19 cellular contexts compared by ENCODE assay signal in genomic region chr16:65772134-65772732, GRCh38.
DNase-seq lines count a peak whose midpoint lies in the region; ATAC-seq, FAIRE-seq and TF ChIP-seq lines count a peak whose summit lies in the region.
"Had no signal": no experiment of that assay in that cellular context is flagged by ENCODE, and none has a peak within 500 bp of the region (broad histone marks: within the 10 kb centered on the region; RNA-seq: fewer than 3 reads in every experiment).

No MANE protein-coding gene starts in this region.

- POLR2A ChIA-PET in H1 (lab: Charles Lee; ENCODE audit: partially characterized antibody), result interaction anchor here (1.3 kb wide), 1 partner anchor 11 kb away, joined by 3 read pairs; no protein-coding TSS in a partner anchor

- H2AK5ac ChIP-seq in H1 (ENCODE audit: low read depth, low read length), result no peak overlapping the region

- H3K27ac ChIP-seq in H1 (ENCODE audit: low read depth, low read length), result peak overlapping the region; percentile 66; the same call in 1 of the 2 replicates
- peak overlapping the region; percentile 39 for H3K27ac ChIP-seq in iPS-20b (ENCODE audit: low read length)
- no peak overlapping the region for H3K27ac ChIP-seq in gastroesophageal sphincter
- H3K27ac ChIP-seq: C4-2B, SK-N-MC had no signal

- H3K14ac ChIP-seq in H1 (ENCODE audit: insufficient read length), result no peak overlapping the region

- H2AFZ ChIP-seq in H1 (ENCODE audit: low read length), result no peak overlapping the region

- TF ChIP-seq EP300 in H1 (IDR thresholded peaks at IDR 0.05; ENCODE audit: borderline replicate concordance in 1 of 2, low read depth in 2 of 2, low read length in 2 of 2) (peak in 1 of 2 experiments; percentile 73; a peak in 1 of 3 replicates), gastroesophageal sphincter (IDR thresholded peaks at IDR 0.05) (no peak)

- peak overlapping the region; percentile 97 for H2BK120ac ChIP-seq in H1 (replicated peaks; ENCODE audit: low read depth, low read length)

- peak overlapping the region; percentile 84 for H4K91ac ChIP-seq in H1 (replicated peaks; ENCODE audit: insufficient read length, low read length)

- H3K79me1 ChIP-seq in H1 (ENCODE audit: low read depth, low read length), result no peaks in the 10 kb centered on the region

- no peak overlapping the region for H2BK15ac ChIP-seq in H1 (ENCODE audit: low read length)

- peak; percentile 8 to 12 for DNase-seq in HAP-1 (ENCODE audit: low spot score in 2 of 2)
- peak in 1 of 2 experiments; percentile 46 for DNase-seq in H1 (ENCODE audit: low read depth in 1 of 2, low spot score in 2 of 2)
- DNase-seq in HK-2 (ENCODE audit: unreplicated experiment), result no peak
- DNase-seq in cerebellar nuclear complex (lab: John Stamatoyannopoulos, UW), result no peak
- no peak for DNase-seq in T-helper 1 cell
- DNase-seq: DMS79, NCI-H1417, NCI-H187, NCI-H2227 treated with DMSO at 0.1 percent for 48 hours, NCI-H510A treated with DMSO at 0.1 percent for 48 hours, NCI-H774, OCI-M1, SHP77 had no signal

- H3K9me3 ChIP-seq in HAP-1, result 0 out of 2 replicates have a peak, but pooled peaks cover 2% of the 10 kb centered on the region
- peaks cover 27 to 33% of the 10 kb centered on the region in 2 experiments for H3K9me3 ChIP-seq in H1 (ENCODE audit: insufficient read depth in 2 of 2, low read depth in 1 of 2, low read length in 1 of 2)
- peaks cover 31% of the 10 kb centered on the region for H3K9me3 ChIP-seq in iPS-20b (ENCODE audit: insufficient read depth, low read depth, low read length)
- peaks cover 0 to 31% (median 0%) of the 10 kb centered on the region in 3 donors for H3K9me3 ChIP-seq in gastroesophageal sphincter

- H4K20me1 ChIP-seq in H1 (replicated peaks in 1 of 2; ENCODE audit: control insufficient read depth in 1 of 2, insufficient read depth in 2 of 2, low read length in 2 of 2), result no peaks in the 10 kb centered on the region

- H3K23ac ChIP-seq in H1 (ENCODE audit: insufficient read length), result no peak overlapping the region

- no peak overlapping the region for H3K56ac ChIP-seq in H1 (replicated peaks; ENCODE audit: insufficient read length, low read depth, low read length)

- no peak overlapping the region for H4K8ac ChIP-seq in H1 (ENCODE audit: extremely low read depth, insufficient read depth, low read length)

- no peaks in the 10 kb centered on the region for H3K79me2 ChIP-seq in H1 (ENCODE audit: control insufficient read depth in 1 of 2, insufficient read depth in 2 of 2, low read length in 2 of 2)

- in situ Hi-C loops in HAP-1 (cut with MboI; ENCODE audit: low sequenced_read_pairs), result no loop called here

- TF ChIP-seq POLR2A in H1 (IDR thresholded peaks at IDR 0.05; ENCODE audit: control extremely low read depth in 1 of 2, low read depth in 2 of 2, low read length in 2 of 2) (no peak), gastroesophageal sphincter (IDR thresholded peaks at IDR 0.05) (no peak)

- CTCF ChIA-PET in H1 (lab: Charles Lee; ENCODE audit: partially characterized antibody), result interaction anchor here (0.8 to 1.2 kb wide), 2 partner anchors 10 to 41 kb away, joined by 3 to 4 read pairs; no protein-coding TSS in a partner anchor

- TF ChIP-seq CTCF in H1 (IDR thresholded peaks at IDR 0.05; ENCODE audit: control extremely low read depth in 1 of 3, insufficient read depth in 1 of 3, low read depth in 1 of 3, low read length in 3 of 3) (no peak), gastroesophageal sphincter (IDR thresholded peaks at IDR 0.05) (no peak)

- H4K5ac ChIP-seq in H1 (ENCODE audit: insufficient read length, low read depth, low read length), result peak overlapping the region; percentile 71

- peak overlapping the region; percentile 50 for H2BK20ac ChIP-seq in H1 (ENCODE audit: low read length)

- FAIRE-seq in H1 (lab: Jason Lieb, UNC), result peak; percentile 84
- FAIRE-seq: H54, HepG2 had no signal

- H3K4me3 ChIP-seq in HAP-1 (no peak overlapping the region), H1 (ENCODE audit: extremely low read depth in 1 of 4, insufficient read depth in 2 of 4, low read depth in 3 of 4, low read length in 4 of 4) (peak overlapping the region in 1 of 4 experiments; percentile 28; a peak in 1 of 8 replicates), iPS-20b (ENCODE audit: low read length) (peak overlapping the region; percentile 20; the same call in 1 of the 2 replicates), gastroesophageal sphincter (no peak overlapping the region)
- H3K4me3 ChIP-seq: SK-N-MC had no signal

- H3K36me3 ChIP-seq in HAP-1 (replicated peaks), result no peaks in the 10 kb centered on the region
- peaks cover 0 to 18% (median 1%) of the 10 kb centered on the region in 4 experiments; a peak in 2 of 8 replicates for H3K36me3 ChIP-seq in H1 (ENCODE audit: control insufficient read depth in 2 of 4, insufficient read depth in 4 of 4, low read length in 3 of 4)
- peaks cover 6% of the 10 kb centered on the region; the same call in 1 of the 2 replicates for H3K36me3 ChIP-seq in iPS-20b (ENCODE audit: insufficient read depth, low read depth, low read length)
- H3K36me3 ChIP-seq in gastroesophageal sphincter, result no peaks in the 10 kb centered on the region

- H3K27me3 ChIP-seq in HAP-1 (ENCODE audit: low read depth) (no peaks in the 10 kb centered on the region), H1 (replicated peaks in 1 of 4; ENCODE audit: control insufficient read depth in 3 of 4, extremely low read depth in 1 of 4, insufficient read depth in 3 of 4, low read length in 3 of 4) (no peaks in the 10 kb centered on the region), iPS-20b (ENCODE audit: insufficient read depth, low read length) (no peaks in the 10 kb centered on the region), gastroesophageal sphincter (no peaks in the 10 kb centered on the region)

- peak overlapping the region; percentile 98; the same call in 1 of the 2 replicates for H2BK5ac ChIP-seq in H1 (ENCODE audit: low read depth, low read length)

- H3K4me1 ChIP-seq in HAP-1, result no peaks in the 10 kb centered on the region
- peaks cover 8 to 27% (median 15%) of the 10 kb centered on the region in 4 experiments for H3K4me1 ChIP-seq in H1 (replicated peaks in 1 of 4; ENCODE audit: control insufficient read depth in 3 of 4, insufficient read depth in 4 of 4, low read length in 3 of 4)
- peaks cover 23% of the 10 kb centered on the region for H3K4me1 ChIP-seq in iPS-20b (ENCODE audit: insufficient read depth, low read length)
- no peaks in the 10 kb centered on the region for H3K4me1 ChIP-seq in gastroesophageal sphincter

- no peaks in the 10 kb centered on the region; the same call in 1 of the 2 replicates for H3K23me2 ChIP-seq in H1 (ENCODE audit: low read depth, low read length)

- H3K18ac ChIP-seq in H1 (ENCODE audit: extremely low read depth, low read length), result no peak overlapping the region; the same call in 1 of the 2 replicates

- H3K4me2 ChIP-seq in H1 (ENCODE audit: insufficient read depth in 1 of 2, low read depth in 2 of 2, low read length in 2 of 2), result peak overlapping the region; percentile 8 to 55

- no peak overlapping the region for H3K9ac ChIP-seq in H1 (replicated peaks in 1 of 4; ENCODE audit: extremely low read depth in 1 of 4, low read depth in 3 of 4, low read length in 3 of 4)
- H3K9ac ChIP-seq in iPS-20b (ENCODE audit: low read depth, low read length), result peak overlapping the region; percentile 60; the same call in 1 of the 2 replicates

- H3K4ac ChIP-seq in H1 (replicated peaks; ENCODE audit: insufficient read length, low read depth, low read length), result no peak overlapping the region

- no peak overlapping the region for H2BK12ac ChIP-seq in H1 (ENCODE audit: low read depth, low read length)

- no peak for ATAC-seq in gastroesophageal sphincter
- ATAC-seq: HepG2 had no signal

- no peak for TF ChIP-seq RAD21 in H1 (IDR thresholded peaks at IDR 0.05 in 1 of 2, conservative IDR thresholded peaks at IDR 0.05 in 1 of 2; ENCODE audit: low read depth in 2 of 2, low read length in 2 of 2)

- WGBS in H1 (ENCODE audit: extremely low coverage in 1 of 2, insufficient coverage in 1 of 2, insufficient read length in 1 of 2, insufficient replicate concordance in 2 of 2, low coverage in 1 of 2, low lambda C conversion rate in 2 of 2, missing lambda C conversion rate in 1 of 2), 2 experiments, result 1% methylated on average over 5 of the region's 5 CpGs; no CpG with 5 or more reads in 1 of the 2 experiments
- 54 to 73% methylated on average over 3 to 5 of the region's 5 CpGs for WGBS in gastroesophageal sphincter (ENCODE audit: low coverage in 1 of 2), 2 donors

TF ChIP-seq in H1, 55 proteins besides CTCF, POLR2A, EP300 and RAD21 (continues in another document):
- peak; percentile 96 for TF ChIP-seq POU5F1 (IDR thresholded peaks at IDR 0.05; ENCODE audit: low read depth, low read length)

Comparison
In these comparisons a context has a peak if more than half of its experiments do, and no peak if none do; other contexts are left out.
1. DNase-seq: peak in HAP-1 (2 of 2); none in HK-2 (single experiment), cerebellar nuclear complex (0 of 2) and T-helper 1 cell (0 of 5).
2. H3K27ac ChIP-seq: peak in H1 (single experiment) and iPS-20b (single experiment); none in gastroesophageal sphincter (0 of 4).